ENCODE assay signal across 26 cellular contexts in the genomic region with DNA sequence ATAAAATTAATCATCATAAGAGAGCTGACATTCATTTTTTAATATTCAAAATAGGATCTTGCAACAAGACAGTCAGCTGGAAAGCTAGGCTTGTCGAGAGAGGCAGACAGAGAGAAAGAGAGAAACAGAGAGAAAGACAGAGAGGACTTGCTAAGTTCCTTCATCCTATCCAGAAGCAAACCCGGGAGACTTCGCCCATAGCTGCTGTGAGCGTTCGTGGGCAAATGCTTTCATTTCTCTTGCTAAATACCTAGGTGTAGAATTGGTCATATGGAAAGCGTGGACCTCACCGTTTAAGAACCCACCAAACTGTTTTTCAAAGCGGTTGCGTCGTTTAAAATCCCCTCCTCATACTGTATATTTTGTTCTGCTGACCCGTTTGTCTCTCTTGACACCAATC. TPM values are rescaled to one million over a fixed set of nuclear protein-coding genes. Genes with fewer than 3 reads are reported as not detected.
"Had no signal": no experiment of that assay in that cellular context is flagged by ENCODE, and none has a peak within 500 bp of the region (broad histone marks: within the 10 kb centered on the region; RNA-seq: fewer than 3 reads in every experiment).

No MANE protein-coding gene starts in this region.

- ATAC-seq: effector memory CD8-positive, alpha-beta T cell; gastroesophageal sphincter; left colon; left ventricle myocardium superior; natural killer cell had no signal

- H3K36me3 ChIP-seq: esophagus squamous epithelium, gastroesophageal sphincter, stomach, thoracic aorta, transverse colon had no signal

- DNase-seq: effector memory CD8-positive, alpha-beta T cell; esophagus squamous epithelium; foreskin fibroblast; glutamatergic neuron; left colon; left ventricle myocardium superior; mesendoderm; natural killer cell; stimulated activated CD4-positive, alpha-beta T cell treated with anti-CD3 and anti-CD28 coated beads, Interleukin-2, amount 100 ng/mL, for 24 hours; stimulated activated CD4-positive, alpha-beta T cell treated with anti-CD3 and anti-CD28 coated beads, Interleukin-4, amount 100 ng/mL, for 4 hours; stimulated activated naive CD4-positive, alpha-beta T cell; stomach; substantia nigra; transverse colon had no signal

- H3K36me3 Mint-ChIP-seq: natural killer cell had no signal

- H3K4me3 ChIP-seq: esophagus squamous epithelium, gastroesophageal sphincter, stomach, thoracic aorta, transverse colon had no signal

- H3K4me3 Mint-ChIP-seq: effector memory CD8-positive, alpha-beta T cell; neural crest cell had no signal

- H3K9me3 ChIP-seq: esophagus squamous epithelium, gastroesophageal sphincter, stomach, thoracic aorta, transverse colon had no signal

- H3K9me3 Mint-ChIP-seq: effector memory CD8-positive, alpha-beta T cell; natural killer cell; neural crest cell had no signal

- H3K27ac ChIP-seq: esophagus squamous epithelium, gastroesophageal sphincter, stomach, thoracic aorta, transverse colon had no signal

- H3K4me1 ChIP-seq: esophagus squamous epithelium, stomach, transverse colon had no signal

RNA-seq across cellular contexts. Expression of gene KRTAP5-6, which starts 25.3 kb away (rescaled TPM):
- total RNA-seq: epithelial cell of proximal tubule, esophagus squamous epithelium, gastroesophageal sphincter, kidney epithelial cell, left colon, left ventricle myocardium superior, lung microvascular endothelial cell, mucosa of gallbladder, myocyte, natural killer cell, neural crest cell, osteocyte, renal cortical epithelial cell, skeletal muscle tissue, stomach, thoracic aorta, transverse colon, urinary bladder had no signal
- polyA plus RNA-seq: stomach, urinary bladder had no signal

RNA-seq across cellular contexts. Expression of gene KRTAP5-5, which starts 42.1 kb away (rescaled TPM):
- total RNA-seq: epithelial cell of proximal tubule, esophagus squamous epithelium, gastroesophageal sphincter, kidney epithelial cell, left ventricle myocardium superior, lung microvascular endothelial cell, myocyte, natural killer cell, neural crest cell, osteocyte, renal cortical epithelial cell, skeletal muscle tissue, stomach, thoracic aorta, transverse colon, urinary bladder had no signal
- polyA plus RNA-seq: stomach, urinary bladder had no signal

RNA-seq across cellular contexts. Expression of gene KRTAP5-4, which starts 49.7 kb away (rescaled TPM):
- total RNA-seq: epithelial cell of proximal tubule, esophagus squamous epithelium, gastroesophageal sphincter, kidney epithelial cell, left colon, left ventricle myocardium superior, lung microvascular endothelial cell, mucosa of gallbladder, myocyte, natural killer cell, neural crest cell, osteocyte, renal cortical epithelial cell, skeletal muscle tissue, stomach, thoracic aorta, transverse colon, urinary bladder had no signal
- polyA plus RNA-seq: stomach, urinary bladder had no signal
